In genomic region chr1:36084502-36085115, GRCh38 we compare ENCODE assay signal across 8 cellular contexts. TPM values are rescaled to one million over a fixed set of nuclear protein-coding genes. Genes with fewer than 3 reads are reported as not detected.
DNase-seq lines count a peak whose midpoint lies in the region; ATAC-seq and TF ChIP-seq lines count a peak whose summit lies in the region.

No MANE protein-coding gene starts in this region.

- H3K36me3 Mint-ChIP-seq in T-cell, result no peaks in the 10 kb centered on the region
- no peaks in the 10 kb centered on the region for H3K36me3 Mint-ChIP-seq in glutamatergic neuron (ENCODE audit: unreplicated experiment)
- peaks cover 4% of the 10 kb centered on the region for H3K36me3 Mint-ChIP-seq in natural killer cell treated with Interleukin-12 subunit alpha and Interleukin-12 subunit beta and Interleukin-15 and Interleukin-18, amount 100 ng/mL, for 72 hours

- H3K9me3 Mint-ChIP-seq in T-cell, result no peaks in the 10 kb centered on the region
- peaks cover 3% of the 10 kb centered on the region for H3K9me3 Mint-ChIP-seq in glutamatergic neuron (ENCODE audit: unreplicated experiment)
- H3K9me3 Mint-ChIP-seq in natural killer cell treated with Interleukin-12 subunit alpha and Interleukin-12 subunit beta and Interleukin-15 and Interleukin-18, amount 100 ng/mL, for 72 hours, result no peaks in the 10 kb centered on the region

- H3K9ac ChIP-seq in ES-I3 (ENCODE audit: low read depth, low read length) (peak overlapping the region; percentile 52; the same call in 1 of the 2 replicates), rectal smooth muscle tissue (ENCODE audit: low read length) (no peak overlapping the region)

- DNase-seq in T-cell (no peak), glutamatergic neuron (no peak), hippocampal formation (lab: John Stamatoyannopoulos, UW) (no peak), HPDE6-E6E7 (ENCODE audit: extremely low spot score) (no peak)
- DNase-seq in natural killer cell treated with Interleukin-12 subunit alpha and Interleukin-12 subunit beta and Interleukin-15 and Interleukin-18, amount 100 ng/mL, for 72 hours (ENCODE audit: low spot score), result no peak
- DNase-seq in effector CD4-positive, alpha-beta T cell, result no peak

- POLR2A ChIA-PET in T-cell (lab: Charles Lee), result no interaction called here

- no peaks in the 10 kb centered on the region for H3K36me3 ChIP-seq in ES-I3 (ENCODE audit: insufficient read depth, low read length)
- H3K36me3 ChIP-seq in rectal smooth muscle tissue (ENCODE audit: control insufficient read depth, insufficient read depth, low read length), result no peaks in the 10 kb centered on the region

- no peak for TF ChIP-seq CTCF in glutamatergic neuron (IDR thresholded peaks at IDR 0.05; ENCODE audit: partially characterized antibody, unreplicated experiment)

- H3K4me1 ChIP-seq in ES-I3 (ENCODE audit: insufficient read depth, low read length) (no peaks in the 10 kb centered on the region), rectal smooth muscle tissue (ENCODE audit: control insufficient read depth, insufficient read depth, low read length) (no peaks in the 10 kb centered on the region)

- H3K27me3 Mint-ChIP-seq in T-cell, result peaks cover 23 to 45% of the 10 kb centered on the region in 2 donors
- peaks cover 11% of the 10 kb centered on the region for H3K27me3 Mint-ChIP-seq in glutamatergic neuron (ENCODE audit: unreplicated experiment)
- peaks cover 8 to 11% of the 10 kb centered on the region in 2 donors for H3K27me3 Mint-ChIP-seq in natural killer cell treated with Interleukin-12 subunit alpha and Interleukin-12 subunit beta and Interleukin-15 and Interleukin-18, amount 100 ng/mL, for 72 hours

- H3K27ac Mint-ChIP-seq in T-cell (no peak overlapping the region), glutamatergic neuron (ENCODE audit: unreplicated experiment) (no peak overlapping the region)
- no peak overlapping the region for H3K27ac Mint-ChIP-seq in natural killer cell treated with Interleukin-12 subunit alpha and Interleukin-12 subunit beta and Interleukin-15 and Interleukin-18, amount 100 ng/mL, for 72 hours

- ATAC-seq in T-cell (replicated peaks in 1 of 4), result no peak
- no peak for ATAC-seq in natural killer cell treated with Interleukin-12 subunit alpha and Interleukin-12 subunit beta and Interleukin-15 and Interleukin-18, amount 100 ng/mL, for 72 hours

- peak overlapping the region; percentile 51 for H3K4me3 ChIP-seq in rectal smooth muscle tissue (ENCODE audit: low read length)

- peaks cover 10 to 13% (median 13%) of the 10 kb centered on the region in 3 donors for H3K4me1 Mint-ChIP-seq in T-cell
- peaks cover 5% of the 10 kb centered on the region for H3K4me1 Mint-ChIP-seq in glutamatergic neuron (ENCODE audit: low read depth, unreplicated experiment)
- peaks cover 3 to 5% of the 10 kb centered on the region in 2 donors for H3K4me1 Mint-ChIP-seq in natural killer cell treated with Interleukin-12 subunit alpha and Interleukin-12 subunit beta and Interleukin-15 and Interleukin-18, amount 100 ng/mL, for 72 hours (ENCODE audit: low read depth in 2 of 2)

- CTCF ChIA-PET in T-cell (lab: Charles Lee), result interaction anchor here in 1 of 2 donors (0.7 kb wide), 1 partner anchor 39 kb away, joined by 5 read pairs; no protein-coding TSS in a partner anchor

- H3K27ac ChIP-seq in rectal smooth muscle tissue (ENCODE audit: low read depth, low read length), result no peak overlapping the region

- H3K9me3 ChIP-seq in ES-I3 (ENCODE audit: control insufficient read depth, insufficient read depth, low read length), result no peaks in the 10 kb centered on the region

- peaks cover 2% of the 10 kb centered on the region for H3K27me3 ChIP-seq in rectal smooth muscle tissue (ENCODE audit: control insufficient read depth, insufficient read depth, low read length)

- H3K4me3 Mint-ChIP-seq in T-cell, result peak overlapping the region in 2 of 3 donors; percentile 17
- H3K4me3 Mint-ChIP-seq in glutamatergic neuron (ENCODE audit: unreplicated experiment), result peak overlapping the region; percentile 35
- no peak overlapping the region for H3K4me3 Mint-ChIP-seq in natural killer cell treated with Interleukin-12 subunit alpha and Interleukin-12 subunit beta and Interleukin-15 and Interleukin-18, amount 100 ng/mL, for 72 hours

RNA-seq across cellular contexts. Expression of gene TEKT2, which starts 0.7 kb away (rescaled TPM):
- total RNA-seq in T-cell, result under 1 TPM in 1 of 5 donors, not detected in 4; 0.18 TPM
- 1.6 TPM for total RNA-seq in glutamatergic neuron (ENCODE audit: unreplicated experiment)
- total RNA-seq in natural killer cell treated with Interleukin-12 subunit alpha and Interleukin-12 subunit beta and Interleukin-15 and Interleukin-18, amount 100 ng/mL, for 72 hours, result not detected

RNA-seq across cellular contexts. Expression of gene ADPRS, which starts 4.1 kb away (rescaled TPM):
- 10 to 100 TPM; 19.0 to 30.2 (median 28.1) TPM for total RNA-seq in T-cell
- 16.8 TPM for total RNA-seq in glutamatergic neuron (ENCODE audit: unreplicated experiment)
- total RNA-seq in natural killer cell treated with Interleukin-12 subunit alpha and Interleukin-12 subunit beta and Interleukin-15 and Interleukin-18, amount 100 ng/mL, for 72 hours, result 10 to 100 TPM; 43.5 to 47.9 TPM

RNA-seq across cellular contexts. Expression of gene COL8A2, which starts 40.4 kb away (rescaled TPM):
- under 1 TPM in 4 of 5 donors, not detected in 1; 0.08 to 0.15 (median 0.09) TPM for total RNA-seq in T-cell
- total RNA-seq in glutamatergic neuron (ENCODE audit: unreplicated experiment), result not detected
- under 1 TPM in 1 of 2 donors, not detected in 1; 0.08 TPM for total RNA-seq in natural killer cell treated with Interleukin-12 subunit alpha and Interleukin-12 subunit beta and Interleukin-15 and Interleukin-18, amount 100 ng/mL, for 72 hours
